In the genomic region with DNA sequence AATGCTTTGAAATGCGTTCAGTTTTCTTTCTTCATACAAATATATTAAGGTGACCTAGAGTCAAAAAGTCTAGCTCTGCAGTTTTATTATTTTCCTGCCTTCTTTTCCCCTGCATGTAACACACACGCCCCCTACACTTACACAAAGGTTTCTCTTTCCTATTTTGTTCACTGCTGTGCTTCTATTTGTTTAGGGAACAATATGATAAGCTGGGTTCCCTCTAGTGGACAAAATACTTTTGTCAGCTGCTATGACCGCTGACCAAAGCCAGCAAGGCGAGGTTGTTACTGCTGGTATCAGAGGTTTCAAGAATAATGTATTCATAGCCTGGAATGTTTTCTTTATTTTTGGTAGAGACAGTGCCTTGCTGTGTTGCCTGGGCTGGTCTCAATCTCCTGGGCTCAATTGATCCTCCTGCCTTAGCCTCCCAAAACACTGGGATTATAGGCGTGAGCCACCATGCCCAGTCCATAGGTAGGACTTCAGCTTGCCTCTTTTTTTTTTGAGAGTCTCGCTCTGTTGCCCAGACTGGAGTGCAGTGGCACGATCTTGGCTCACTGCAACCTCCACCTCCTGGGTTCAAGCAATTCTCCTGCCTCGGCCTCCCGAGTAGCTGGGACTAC, we compare ENCODE assay signal across 1 cellular context.
TF ChIP-seq lines count a peak whose summit lies in the region.

No MANE protein-coding gene starts in this region.

TF ChIP-seq in HepG2, 621 proteins besides CTCF, POLR2A, EP300 and RAD21 (continues in another document):
- TF ChIP-seq JUN (CRISPR knock-in tag; IDR thresholded peaks at IDR 0.05) (no peak), ZMYM4 (CRISPR knock-in tag; IDR thresholded peaks at IDR 0.05) (no peak), RXRB (CRISPR knock-in tag; IDR thresholded peaks at IDR 0.05; ENCODE audit: borderline replicate concordance) (no peak), TFAP4 (IDR thresholded peaks at IDR 0.05; ENCODE audit: borderline replicate concordance, low read depth) (peak; percentile 82), GATAD2A (CRISPR knock-in tag; IDR thresholded peaks at IDR 0.05) (peak; percentile 35; the same call in 1 of the 2 replicates), MBD4 (IDR thresholded peaks at IDR 0.05; ENCODE audit: borderline replicate concordance, low read length) (no peak), ZNF138 (CRISPR knock-in tag; IDR thresholded peaks at IDR 0.05; ENCODE audit: low read depth) (no peak), POLR2G (IDR thresholded peaks at IDR 0.05; ENCODE audit: low read depth, low read length) (no peak), CHCHD3 (CRISPR knock-in tag; IDR thresholded peaks at IDR 0.05) (no peak), FOXK1 (CRISPR knock-in tag; IDR thresholded peaks at IDR 0.05; ENCODE audit: borderline replicate concordance, low read depth) (peak; percentile 26; the same call in 1 of the 2 replicates), SATB2 (CRISPR knock-in tag; IDR thresholded peaks at IDR 0.05) (no peak), ZNF720 (CRISPR knock-in tag; IDR thresholded peaks at IDR 0.05) (no peak), NR2F6 (IDR thresholded peaks at IDR 0.05) (no peak), NR2F6 (CRISPR knock-in tag; IDR thresholded peaks at IDR 0.05) (no peak), ATF4 (CRISPR knock-in tag; IDR thresholded peaks at IDR 0.05) (no peak), ZNF549 (CRISPR knock-in tag; IDR thresholded peaks at IDR 0.05) (no peak), FOXA1 (IDR thresholded peaks at IDR 0.05) (no peak), FOXA1 (CRISPR knock-in tag; IDR thresholded peaks at IDR 0.05) (peak; percentile 76), ZKSCAN8 (CRISPR knock-in tag; IDR thresholded peaks at IDR 0.05; ENCODE audit: borderline replicate concordance) (no peak), ZNF260 (CRISPR knock-in tag; IDR thresholded peaks at IDR 0.05; ENCODE audit: borderline replicate concordance, low read depth) (no peak), MIER3 (CRISPR knock-in tag; IDR thresholded peaks at IDR 0.05; ENCODE audit: borderline replicate concordance) (no peak), ZBTB44 (CRISPR knock-in tag; IDR thresholded peaks at IDR 0.05) (no peak), SOX13 (IDR thresholded peaks at IDR 0.05) (no peak), SOX13 (CRISPR knock-in tag; conservative IDR thresholded peaks at IDR 0.05 in 1 of 2, IDR thresholded peaks at IDR 0.05 in 1 of 2) (peak in 1 of 2 experiments; percentile 70; a peak in 2 of 4 replicates), ZNF331 (CRISPR knock-in tag; IDR thresholded peaks at IDR 0.05) (0 out of 2 replicates have a peak, but pooled peaks have one; percentile 18), ELF3 (CRISPR knock-in tag; IDR thresholded peaks at IDR 0.05) (no peak), ZNF432 (CRISPR knock-in tag; IDR thresholded peaks at IDR 0.05; ENCODE audit: borderline replicate concordance) (no peak), EEA1 (CRISPR knock-in tag; IDR thresholded peaks at IDR 0.05; ENCODE audit: borderline replicate concordance) (no peak), RBM39 (IDR thresholded peaks at IDR 0.05; ENCODE audit: low read depth, low read length, poor library complexity, severe bottlenecking) (no peak), IRX3 (CRISPR knock-in tag; IDR thresholded peaks at IDR 0.05; ENCODE audit: borderline replicate concordance, low read depth) (no peak), ZNF597 (CRISPR knock-in tag; IDR thresholded peaks at IDR 0.05) (no peak), EED (CRISPR knock-in tag; IDR thresholded peaks at IDR 0.05) (no peak), HOMEZ (CRISPR knock-in tag; IDR thresholded peaks at IDR 0.05; ENCODE audit: low read depth) (peak; percentile 56; the same call in 1 of the 2 replicates), ZBTB14 (CRISPR knock-in tag; IDR thresholded peaks at IDR 0.05) (no peak), ZNF501 (CRISPR knock-in tag; IDR thresholded peaks at IDR 0.05) (no peak), CHD4 (IDR thresholded peaks at IDR 0.05; ENCODE audit: borderline replicate concordance, low read length) (no peak), POLR2AphosphoS2 (IDR thresholded peaks at IDR 0.05; ENCODE audit: low read depth, low read length) (no peak), U2AF1 (optimal IDR thresholded peaks at IDR 0.05; ENCODE audit: low read depth, low read length) (no peak), ZNF761 (CRISPR knock-in tag; conservative IDR thresholded peaks at IDR 0.05) (no peak), HDAC1 (CRISPR knock-in tag; IDR thresholded peaks at IDR 0.05) (no peak), ZMAT3 (CRISPR knock-in tag; conservative IDR thresholded peaks at IDR 0.05) (no peak), SOX5 (CRISPR knock-in tag; IDR thresholded peaks at IDR 0.05; ENCODE audit: borderline replicate concordance) (peak; percentile 71; the same call in 1 of the 2 replicates), ZNF564 (CRISPR knock-in tag; IDR thresholded peaks at IDR 0.05) (no peak), KAT8 (CRISPR knock-in tag; IDR thresholded peaks at IDR 0.05) (no peak), TCF7L2 (IDR thresholded peaks at IDR 0.05; ENCODE audit: low read depth, low read length) (no peak), SMC3 (IDR thresholded peaks at IDR 0.05; ENCODE audit: low read length) (peak; percentile 47; the same call in 1 of the 2 replicates)
- TF ChIP-seq, protein P1, sequence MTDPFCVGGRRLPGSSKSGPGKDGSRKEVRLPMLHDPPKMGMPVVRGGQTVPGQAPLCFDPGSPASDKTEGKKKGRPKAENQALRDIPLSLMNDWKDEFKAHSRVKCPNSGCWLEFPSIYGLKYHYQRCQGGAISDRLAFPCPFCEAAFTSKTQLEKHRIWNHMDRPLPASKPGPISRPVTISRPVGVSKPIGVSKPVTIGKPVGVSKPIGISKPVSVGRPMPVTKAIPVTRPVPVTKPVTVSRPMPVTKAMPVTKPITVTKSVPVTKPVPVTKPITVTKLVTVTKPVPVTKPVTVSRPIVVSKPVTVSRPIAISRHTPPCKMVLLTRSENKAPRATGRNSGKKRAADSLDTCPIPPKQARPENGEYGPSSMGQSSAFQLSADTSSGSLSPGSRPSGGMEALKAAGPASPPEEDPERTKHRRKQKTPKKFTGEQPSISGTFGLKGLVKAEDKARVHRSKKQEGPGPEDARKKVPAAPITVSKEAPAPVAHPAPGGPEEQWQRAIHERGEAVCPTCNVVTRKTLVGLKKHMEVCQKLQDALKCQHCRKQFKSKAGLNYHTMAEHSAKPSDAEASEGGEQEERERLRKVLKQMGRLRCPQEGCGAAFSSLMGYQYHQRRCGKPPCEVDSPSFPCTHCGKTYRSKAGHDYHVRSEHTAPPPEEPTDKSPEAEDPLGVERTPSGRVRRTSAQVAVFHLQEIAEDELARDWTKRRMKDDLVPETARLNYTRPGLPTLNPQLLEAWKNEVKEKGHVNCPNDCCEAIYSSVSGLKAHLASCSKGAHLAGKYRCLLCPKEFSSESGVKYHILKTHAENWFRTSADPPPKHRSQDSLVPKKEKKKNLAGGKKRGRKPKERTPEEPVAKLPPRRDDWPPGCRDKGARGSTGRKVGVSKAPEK (CRISPR knock-in tag; IDR thresholded peaks at IDR 0.05; ENCODE audit: borderline replicate concordance) = no peak
- TF ChIP-seq, protein P2, sequence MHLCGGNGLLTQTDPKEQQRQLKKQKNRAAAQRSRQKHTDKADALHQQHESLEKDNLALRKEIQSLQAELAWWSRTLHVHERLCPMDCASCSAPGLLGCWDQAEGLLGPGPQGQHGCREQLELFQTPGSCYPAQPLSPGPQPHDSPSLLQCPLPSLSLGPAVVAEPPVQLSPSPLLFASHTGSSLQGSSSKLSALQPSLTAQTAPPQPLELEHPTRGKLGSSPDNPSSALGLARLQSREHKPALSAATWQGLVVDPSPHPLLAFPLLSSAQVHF (CRISPR knock-in tag; IDR thresholded peaks at IDR 0.05) = no peak
- TF ChIP-seq, protein P3, sequence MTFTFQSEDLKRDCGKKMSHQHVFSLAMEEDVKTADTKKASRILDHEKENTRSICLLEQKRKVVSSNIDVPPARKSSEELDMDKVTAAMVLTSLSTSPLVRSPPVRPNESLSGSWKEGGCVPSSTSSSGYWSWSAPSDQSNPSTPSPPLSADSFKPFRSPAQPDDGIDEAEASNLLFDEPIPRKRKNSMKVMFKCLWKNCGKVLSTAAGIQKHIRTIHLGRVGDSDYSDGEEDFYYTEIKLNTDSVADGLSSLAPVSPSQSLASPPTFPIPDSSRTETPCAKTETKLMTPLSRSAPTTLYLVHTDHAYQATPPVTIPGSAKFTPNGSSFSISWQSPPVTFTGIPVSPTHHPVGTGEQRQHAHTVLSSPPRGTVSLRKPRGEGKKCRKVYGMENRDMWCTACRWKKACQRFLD (CRISPR knock-in tag; IDR thresholded peaks at IDR 0.05; ENCODE audit: borderline replicate concordance) = no peak
- TF ChIP-seq, protein P4, sequence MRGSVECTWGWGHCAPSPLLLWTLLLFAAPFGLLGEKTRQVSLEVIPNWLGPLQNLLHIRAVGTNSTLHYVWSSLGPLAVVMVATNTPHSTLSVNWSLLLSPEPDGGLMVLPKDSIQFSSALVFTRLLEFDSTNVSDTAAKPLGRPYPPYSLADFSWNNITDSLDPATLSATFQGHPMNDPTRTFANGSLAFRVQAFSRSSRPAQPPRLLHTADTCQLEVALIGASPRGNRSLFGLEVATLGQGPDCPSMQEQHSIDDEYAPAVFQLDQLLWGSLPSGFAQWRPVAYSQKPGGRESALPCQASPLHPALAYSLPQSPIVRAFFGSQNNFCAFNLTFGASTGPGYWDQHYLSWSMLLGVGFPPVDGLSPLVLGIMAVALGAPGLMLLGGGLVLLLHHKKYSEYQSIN (CRISPR knock-in tag; IDR thresholded peaks at IDR 0.05; ENCODE audit: borderline replicate concordance) = no peak
- TF ChIP-seq, protein P5, sequence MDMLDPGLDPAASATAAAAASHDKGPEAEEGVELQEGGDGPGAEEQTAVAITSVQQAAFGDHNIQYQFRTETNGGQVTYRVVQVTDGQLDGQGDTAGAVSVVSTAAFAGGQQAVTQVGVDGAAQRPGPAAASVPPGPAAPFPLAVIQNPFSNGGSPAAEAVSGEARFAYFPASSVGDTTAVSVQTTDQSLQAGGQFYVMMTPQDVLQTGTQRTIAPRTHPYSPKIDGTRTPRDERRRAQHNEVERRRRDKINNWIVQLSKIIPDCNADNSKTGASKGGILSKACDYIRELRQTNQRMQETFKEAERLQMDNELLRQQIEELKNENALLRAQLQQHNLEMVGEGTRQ (IDR thresholded peaks at IDR 0.05; ENCODE audit: low read depth, low read length) = no peak
- TF ChIP-seq, protein P5 (CRISPR knock-in tag; IDR thresholded peaks at IDR 0.05; ENCODE audit: borderline replicate concordance) = no peak
